17 cellular contexts compared by ENCODE assay signal in genomic region chr2:39902103-39902502, GRCh38.
DNase-seq lines count a peak whose midpoint lies in the region; ATAC-seq and TF ChIP-seq lines count a peak whose summit lies in the region.
"Had no signal": no experiment of that assay in that cellular context is flagged by ENCODE, and none has a peak within 500 bp of the region (broad histone marks: within the 10 kb centered on the region; RNA-seq: fewer than 3 reads in every experiment).

No MANE protein-coding gene starts in this region.

- no peaks in the 10 kb centered on the region for H3K36me3 Mint-ChIP-seq in activated naive CD4-positive, alpha-beta T cell treated with anti-CD3 and anti-CD28 coated beads, Interleukin-2, amount 50 U/mL, for 72 hours
- H3K36me3 Mint-ChIP-seq: activated CD4-positive, alpha-beta memory T cell treated with anti-CD3 and anti-CD28 coated beads for 36 hours; memory B cell had no signal

- no peak overlapping the region for H3K9ac ChIP-seq in adipocyte (ENCODE audit: low read length)

- H3K27ac Mint-ChIP-seq in activated naive CD4-positive, alpha-beta T cell treated with anti-CD3 and anti-CD28 coated beads, Interleukin-2, amount 50 U/mL, for 72 hours = no peak overlapping the region
- H3K27ac Mint-ChIP-seq: activated CD4-positive, alpha-beta memory T cell treated with anti-CD3 and anti-CD28 coated beads for 36 hours; memory B cell had no signal

- H3K9me3 Mint-ChIP-seq in activated naive CD4-positive, alpha-beta T cell treated with anti-CD3 and anti-CD28 coated beads, Interleukin-2, amount 50 U/mL, for 72 hours = peaks cover 0 to 3% of the 10 kb centered on the region in 2 donors
- H3K9me3 Mint-ChIP-seq: activated CD4-positive, alpha-beta memory T cell treated with anti-CD3 and anti-CD28 coated beads for 36 hours; memory B cell had no signal

- DNase-seq in activated naive CD4-positive, alpha-beta T cell treated with anti-CD3 and anti-CD28 coated beads, Interleukin-2, amount 50 U/mL, for 72 hours (ENCODE audit: low spot score in 2 of 2) = no peak
- DNase-seq in activated naive CD4-positive, alpha-beta T cell (lab: John Stamatoyannopoulos, UW) = no peak
- peak; percentile 56 for DNase-seq in adipocyte (ENCODE audit: low read depth)
- DNase-seq in fibroblast of the aortic adventitia (ENCODE audit: low read depth) = peak; percentile 20
- DNase-seq in mucosa of descending colon = no peak
- DNase-seq in OCI-M2 (lab: John Stamatoyannopoulos, UW; ENCODE audit: unreplicated experiment) = no peak
- no peak for DNase-seq in NCI-H82 (lab: John Stamatoyannopoulos, UW)
- DNase-seq in dorsolateral prefrontal cortex = no peak
- DNase-seq: activated CD4-positive, alpha-beta memory T cell treated with anti-CD3 and anti-CD28 coated beads for 36 hours; NCI-H1930; small intestine; substantia nigra; T1000 had no signal

- peaks cover 6% of the 10 kb centered on the region for H3K4me1 ChIP-seq in adipocyte (ENCODE audit: control insufficient read depth, insufficient read depth, low read length)
- no peaks in the 10 kb centered on the region for H3K4me1 ChIP-seq in mucosa of descending colon (ENCODE audit: low read depth)
- H3K4me1 ChIP-seq: esophagus muscularis mucosa had no signal

- H3K4me3 ChIP-seq in adipocyte (ENCODE audit: low read length) (no peak overlapping the region), fibroblast of the aortic adventitia (ENCODE audit: low read depth, low read length) (no peak overlapping the region), mucosa of descending colon (no peak overlapping the region), dorsolateral prefrontal cortex (no peak overlapping the region)
- H3K4me3 ChIP-seq: esophagus muscularis mucosa had no signal

- no peaks in the 10 kb centered on the region for H3K27me3 ChIP-seq in adipocyte (replicated peaks; ENCODE audit: control insufficient read depth, insufficient read depth, low read length)
- no peaks in the 10 kb centered on the region for H3K27me3 ChIP-seq in dorsolateral prefrontal cortex
- H3K27me3 ChIP-seq: esophagus muscularis mucosa, neutrophil had no signal

- no peaks in the 10 kb centered on the region for H3K36me3 ChIP-seq in adipocyte (ENCODE audit: control insufficient read depth, insufficient read depth, low read length, severe bottlenecking)
- no peaks in the 10 kb centered on the region for H3K36me3 ChIP-seq in mucosa of descending colon (ENCODE audit: low read depth)
- H3K36me3 ChIP-seq: esophagus muscularis mucosa, neutrophil had no signal

- H3K9me3 ChIP-seq in adipocyte (ENCODE audit: control insufficient read depth, low read length) (no peaks in the 10 kb centered on the region), mucosa of descending colon (no peaks in the 10 kb centered on the region)
- H3K9me3 ChIP-seq: esophagus muscularis mucosa, neutrophil had no signal

- TF ChIP-seq CTCF in fibroblast of the aortic adventitia (IDR thresholded peaks at IDR 0.05; ENCODE audit: insufficient read depth, low read length) (no peak), mucosa of descending colon (IDR thresholded peaks at IDR 0.05) (no peak), dorsolateral prefrontal cortex (IDR thresholded peaks at IDR 0.05 in 54 of 56, conservative IDR thresholded peaks at IDR 0.05 in 2 of 56; ENCODE audit: low read depth in 1 of 56, partially characterized antibody in 56 of 56) (no peak)

- peak overlapping the region in 6 of 59 donors; percentile 16 to 53 (median 32) for H3K27ac ChIP-seq in dorsolateral prefrontal cortex
- H3K27ac ChIP-seq: esophagus muscularis mucosa, neutrophil had no signal

- peak; percentile 83 to 95 for ATAC-seq in activated naive CD4-positive, alpha-beta T cell treated with anti-CD3 and anti-CD28 coated beads, Interleukin-2, amount 50 U/mL, for 72 hours
- ATAC-seq in mucosa of descending colon = no peak
- ATAC-seq: HCT116 had no signal

- intact Hi-C loops in mucosa of descending colon (cut with DNase I, micrococcal nuclease) = no loop called here
- intact Hi-C loops in dorsolateral prefrontal cortex (cut with DNase I) = no loop called here

Comparison
In these comparisons a context has a peak if more than half of its experiments do, and no peak if none do; other contexts are left out.
1. DNase-seq: peak in adipocyte (single experiment) and fibroblast of the aortic adventitia (single experiment); none in activated naive CD4-positive, alpha-beta T cell treated with anti-CD3 and anti-CD28 coated beads, Interleukin-2, amount 50 U/mL, for 72 hours (0 of 2), activated naive CD4-positive, alpha-beta T cell (0 of 4), mucosa of descending colon (0 of 3), OCI-M2 (single experiment), NCI-H82 (single experiment) and dorsolateral prefrontal cortex (0 of 10).